1 cellular context compared by ENCODE assay signal in genomic region chr4:163166041-163166579, GRCh38.
TF ChIP-seq lines count a peak whose summit lies in the region.

No MANE protein-coding gene starts in this region.

TF ChIP-seq in K562, 482 proteins besides CTCF, POLR2A, EP300 and RAD21 (continued from another document and continues in another):
- TF ChIP-seq E2F4 (CRISPR knock-in tag; IDR thresholded peaks at IDR 0.05; ENCODE audit: low read depth) (peak; percentile 20; the same call in 1 of the 2 replicates), HMGXB4 (CRISPR knock-in tag; IDR thresholded peaks at IDR 0.05) (no peak), E2F6 (IDR thresholded peaks at IDR 0.05; ENCODE audit: borderline replicate concordance in 1 of 2, extremely low read depth in 1 of 2, insufficient read depth in 1 of 2, insufficient read length in 1 of 2, low read depth in 1 of 2, low read length in 1 of 2, poor library complexity in 1 of 2, severe bottlenecking in 1 of 2) (peak in 1 of 2 experiments; percentile 8), POLR2G (IDR thresholded peaks at IDR 0.05; ENCODE audit: low read depth, low read length) (peak; percentile 84; the same call in 1 of the 2 replicates), NCOA1 (IDR thresholded peaks at IDR 0.05; ENCODE audit: low read depth) (no peak), ZNF785 (CRISPR knock-in tag; IDR thresholded peaks at IDR 0.05) (no peak), USF1 (CRISPR knock-in tag; IDR thresholded peaks at IDR 0.05) (peak; percentile 64; the same call in 1 of the 2 replicates), ZBTB40 (IDR thresholded peaks at IDR 0.05) (no peak), ZBTB40 (CRISPR knock-in tag; IDR thresholded peaks at IDR 0.05) (no peak), MLX (CRISPR knock-in tag; conservative IDR thresholded peaks at IDR 0.05) (no peak), MEF2D (tag; conservative IDR thresholded peaks at IDR 0.05; ENCODE audit: low read depth) (no peak), ZNF354B (CRISPR knock-in tag; IDR thresholded peaks at IDR 0.05) (no peak), CEBPG (CRISPR knock-in tag; IDR thresholded peaks at IDR 0.05) (0 out of 2 replicates have a peak, but pooled peaks have one; percentile 8), CEBPG (tag; conservative IDR thresholded peaks at IDR 0.05 in 1 of 2, IDR thresholded peaks at IDR 0.05 in 1 of 2) (no peak), NR3C1 (CRISPR knock-in tag; IDR thresholded peaks at IDR 0.05) (0 out of 2 replicates have a peak, but pooled peaks have one; percentile 70), MIER1 (IDR thresholded peaks at IDR 0.05; ENCODE audit: low read depth) (no peak), TAF7 (tag; IDR thresholded peaks at IDR 0.05) (no peak), ZNF324 (CRISPR knock-in tag; IDR thresholded peaks at IDR 0.05) (no peak), ETS1 (conservative IDR thresholded peaks at IDR 0.05; ENCODE audit: control insufficient read depth, low read depth, low read length) (0 out of 2 replicates have a peak, but pooled peaks have one; percentile 3), GMEB1 (CRISPR knock-in tag; IDR thresholded peaks at IDR 0.05) (no peak), BHLHE40 (IDR thresholded peaks at IDR 0.05; ENCODE audit: low read length) (peak; percentile 66), ZNF318 (IDR thresholded peaks at IDR 0.05; ENCODE audit: borderline replicate concordance in 1 of 2, low read depth in 1 of 2) (no peak), BRD4 (IDR thresholded peaks at IDR 0.05) (no peak), HMGN3 (IDR thresholded peaks at IDR 0.05; ENCODE audit: borderline replicate concordance, extremely low read depth, insufficient read length, low read depth, low read length) (peak; percentile 65), HNRNPLL (IDR thresholded peaks at IDR 0.05; ENCODE audit: low read depth, low read length, poor library complexity, severe bottlenecking) (peak; percentile 96), ZNF764 (CRISPR knock-in tag; IDR thresholded peaks at IDR 0.05; ENCODE audit: low read depth) (no peak)
